ENCODE assay signal across 14 cellular contexts in the genomic region with DNA sequence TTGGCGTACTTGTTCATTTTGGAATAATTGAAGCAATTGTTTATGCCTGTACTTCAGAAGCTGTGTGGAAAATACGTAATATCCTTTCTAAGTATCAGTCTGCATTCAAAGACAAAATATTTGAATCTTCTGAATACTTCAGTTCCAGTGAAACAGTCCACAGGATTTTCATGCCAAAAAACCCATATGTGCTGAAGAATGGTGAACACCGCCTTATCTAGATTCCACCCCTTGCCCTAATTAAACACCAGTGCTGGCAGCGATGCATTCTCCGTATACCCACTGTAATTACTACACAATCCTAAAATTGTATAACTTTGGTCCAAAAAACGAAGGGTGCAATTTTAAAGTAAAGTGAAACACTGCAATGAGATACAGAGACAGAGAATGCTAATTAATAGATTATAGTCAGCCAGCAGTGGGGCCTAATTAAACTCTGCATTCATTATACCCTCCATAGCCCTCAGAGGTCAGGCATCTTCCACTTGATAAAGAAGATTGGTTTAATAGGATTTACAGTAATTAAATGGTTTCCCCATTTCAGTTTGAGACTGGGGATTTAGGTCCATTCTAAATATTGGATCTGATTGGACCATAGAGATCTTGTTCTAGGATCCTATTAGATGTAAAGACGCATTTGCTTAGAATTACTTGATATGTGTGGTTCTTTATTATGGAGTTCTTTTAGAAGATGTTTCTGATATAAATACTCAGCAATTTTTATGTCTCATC. TPM values are rescaled to one million over a fixed set of nuclear protein-coding genes. Genes with fewer than 3 reads are reported as not detected.
DNase-seq lines count a peak whose midpoint lies in the region; FAIRE-seq and TF ChIP-seq lines count a peak whose summit lies in the region.
"Had no signal": no experiment of that assay in that cellular context is flagged by ENCODE, and none has a peak within 500 bp of the region (broad histone marks: within the 10 kb centered on the region; RNA-seq: fewer than 3 reads in every experiment).

No MANE protein-coding gene starts in this region.

- peaks cover 65% of the 10 kb centered on the region for H3K36me3 Mint-ChIP-seq in brain

- H3K27ac ChIP-seq in WERI-Rb-1 = no peak overlapping the region
- H3K27ac ChIP-seq: BLaER1 had no signal

- H3K27me3 Mint-ChIP-seq in brain = no peaks in the 10 kb centered on the region
- H3K27me3 Mint-ChIP-seq: CD4-positive, alpha-beta T cell; IgD-negative memory B cell had no signal

- peaks cover 11% of the 10 kb centered on the region for H3K4me1 Mint-ChIP-seq in brain

- peak overlapping the region in 3 of 5 experiments; percentile 5 to 59 (median 43) for H3K27ac Mint-ChIP-seq in brain
- H3K27ac Mint-ChIP-seq: CD4-positive, alpha-beta T cell had no signal

- no peaks in the 10 kb centered on the region; the same call in 1 of the 2 replicates for H3K36me3 ChIP-seq in WERI-Rb-1

- TF ChIP-seq CTCF in D721Med (IDR thresholded peaks at IDR 0.05; ENCODE audit: insufficient read depth, missing control alignments) = no peak
- no peak for TF ChIP-seq CTCF in brain (conservative IDR thresholded peaks at IDR 0.05)
- no peak for TF ChIP-seq CTCF in WERI-Rb-1 (IDR thresholded peaks at IDR 0.05; ENCODE audit: low read depth, low read length)

- DNase-seq in D721Med (ENCODE audit: insufficient read length, low spot score) = peak; percentile 51
- peak; percentile 91 for DNase-seq in NCI-H82 (lab: John Stamatoyannopoulos, UW)
- DNase-seq in OCI-M1 (lab: John Stamatoyannopoulos, UW) = no peak
- no peak for DNase-seq in WERI-Rb-1
- no peak for DNase-seq in hippocampal formation (lab: John Stamatoyannopoulos, UW)
- DNase-seq: AML-193; Calu3; CD4-positive, alpha-beta T cell; DMS53 had no signal

- H3K9me3 Mint-ChIP-seq in brain = peaks cover 0 to 3% (median 2%) of the 10 kb centered on the region in 5 experiments
- H3K9me3 Mint-ChIP-seq: CD4-positive, alpha-beta T cell; IgD-negative memory B cell had no signal

- no peaks in the 10 kb centered on the region for H3K27me3 ChIP-seq in WERI-Rb-1 (ENCODE audit: insufficient read depth, low read depth, severe bottlenecking)
- H3K27me3 ChIP-seq: BLaER1 had no signal

- no peak overlapping the region for H3K4me3 ChIP-seq in WERI-Rb-1 (ENCODE audit: low read depth, low read length)
- H3K4me3 ChIP-seq: BLaER1, HAP-1 had no signal

- FAIRE-seq in D721Med (lab: Jason Lieb, UNC) = peak; percentile 97
- FAIRE-seq: H1 had no signal

- peak overlapping the region in 2 of 5 experiments; percentile 38 to 62 for H3K4me3 Mint-ChIP-seq in brain
- H3K4me3 Mint-ChIP-seq: CD4-positive, alpha-beta T cell; IgD-negative memory B cell had no signal

- no peaks in the 10 kb centered on the region for H3K9me3 ChIP-seq in WERI-Rb-1 (ENCODE audit: severe bottlenecking)
- H3K9me3 ChIP-seq: BLaER1, HAP-1 had no signal

RNA-seq across cellular contexts. Expression of a gene that starts 43.9 kb away (rescaled TPM):
- 21.3 TPM for polyA plus RNA-seq in brain (ENCODE audit: insufficient read depth, low read depth, low replicate concordance)

Comparison
In these comparisons a context has a peak if more than half of its experiments do, and no peak if none do; other contexts are left out.
1. DNase-seq: peak in D721Med (single experiment) and NCI-H82 (single experiment); none in OCI-M1 (single experiment), WERI-Rb-1 (single experiment) and hippocampal formation (0 of 2).